Comparison of ENCODE assay signal across 15 cellular contexts in genomic region chr19:6945733-6946132, GRCh38. TPM values are rescaled to one million over a fixed set of nuclear protein-coding genes. Genes with fewer than 3 reads are reported as not detected.
DNase-seq lines count a peak whose midpoint lies in the region; ATAC-seq lines count a peak whose summit lies in the region.
"Had no signal": no experiment of that assay in that cellular context is flagged by ENCODE, and none has a peak within 500 bp of the region (broad histone marks: within the 10 kb centered on the region; RNA-seq: fewer than 3 reads in every experiment).

No MANE protein-coding gene starts in this region.

- H3K4me1 ChIP-seq in mesendoderm (ENCODE audit: control insufficient read depth, low read depth, low read length): no peaks in the 10 kb centered on the region

- H3K79me2 ChIP-seq in mesendoderm (ENCODE audit: control insufficient read depth, insufficient read depth, low read length): no peaks in the 10 kb centered on the region

- peak overlapping the region; percentile 22 for H3K27ac Mint-ChIP-seq in activated CD4-positive, alpha-beta T cell treated with anti-CD3 and anti-CD28 coated beads, Interleukin-2, amount 10 ng/mL, durations not matched to agents 24 days and 14 days
- H3K27ac Mint-ChIP-seq in activated naive CD8-positive, alpha-beta T cell treated with anti-CD3 and anti-CD28 coated beads for 36 hours: peak overlapping the region; percentile 32
- H3K27ac Mint-ChIP-seq in activated naive CD8-positive, alpha-beta T cell treated with anti-CD3 and anti-CD28 coated beads, Interleukin-2, amount 50 U/mL, for 24 hours: no peak overlapping the region
- H3K27ac Mint-ChIP-seq in activated T-helper 1 cell treated with anti-CD3 and anti-CD28 coated beads, Interleukin-12 subunit alpha, Interleukin-12 subunit beta, Interleukin-2, Interleukin-4 antibody, amounts not matched to agents 30 ng/mL and 10 ng/mL and 1 ng/mL, durations not matched to agents 14 hours and 24 hours and 36 hours: peak overlapping the region; percentile 25
- H3K27ac Mint-ChIP-seq: H9 had no signal

- peaks cover 3% of the 10 kb centered on the region for H3K9me3 Mint-ChIP-seq in activated CD4-positive, alpha-beta T cell treated with anti-CD3 and anti-CD28 coated beads, Interleukin-2, amount 10 ng/mL, durations not matched to agents 24 days and 14 days
- H3K9me3 Mint-ChIP-seq in activated naive CD8-positive, alpha-beta T cell treated with anti-CD3 and anti-CD28 coated beads for 36 hours: peaks cover 2% of the 10 kb centered on the region
- no peaks in the 10 kb centered on the region for H3K9me3 Mint-ChIP-seq in activated naive CD8-positive, alpha-beta T cell treated with anti-CD3 and anti-CD28 coated beads, Interleukin-2, amount 50 U/mL, for 24 hours
- no peaks in the 10 kb centered on the region for H3K9me3 Mint-ChIP-seq in activated T-helper 1 cell treated with anti-CD3 and anti-CD28 coated beads, Interleukin-12 subunit alpha, Interleukin-12 subunit beta, Interleukin-2, Interleukin-4 antibody, amounts not matched to agents 30 ng/mL and 10 ng/mL and 1 ng/mL, durations not matched to agents 14 hours and 24 hours and 36 hours
- H3K9me3 Mint-ChIP-seq: CD4-positive, alpha-beta memory T cell had no signal

- H3K4me2 ChIP-seq in mesendoderm (ENCODE audit: low read length): no peak overlapping the region
- H3K4me2 ChIP-seq: BLaER1 treated with 17β-estradiol and CSF1 and Interleukin-3, amounts not matched to agents 10 nM and 100 nM had no signal

- H3K27me3 Mint-ChIP-seq in activated CD4-positive, alpha-beta T cell treated with anti-CD3 and anti-CD28 coated beads, Interleukin-2, amount 10 ng/mL, durations not matched to agents 24 days and 14 days: no peaks in the 10 kb centered on the region
- no peaks in the 10 kb centered on the region for H3K27me3 Mint-ChIP-seq in activated naive CD8-positive, alpha-beta T cell treated with anti-CD3 and anti-CD28 coated beads for 36 hours
- no peaks in the 10 kb centered on the region for H3K27me3 Mint-ChIP-seq in activated naive CD8-positive, alpha-beta T cell treated with anti-CD3 and anti-CD28 coated beads, Interleukin-2, amount 50 U/mL, for 24 hours
- no peaks in the 10 kb centered on the region for H3K27me3 Mint-ChIP-seq in activated T-helper 1 cell treated with anti-CD3 and anti-CD28 coated beads, Interleukin-12 subunit alpha, Interleukin-12 subunit beta, Interleukin-2, Interleukin-4 antibody, amounts not matched to agents 30 ng/mL and 10 ng/mL and 1 ng/mL, durations not matched to agents 14 hours and 24 hours and 36 hours (ENCODE audit: insufficient read depth)
- H3K27me3 Mint-ChIP-seq: CD4-positive, alpha-beta memory T cell had no signal

- H2BK5ac ChIP-seq in mesendoderm (ENCODE audit: low read length): no peak overlapping the region

- DNase-seq in activated CD4-positive, alpha-beta T cell treated with anti-CD3 and anti-CD28 coated beads, Interleukin-2, amount 10 ng/mL, durations not matched to agents 24 days and 14 days: no peak
- no peak for DNase-seq in activated CD4-positive, alpha-beta T cell treated with anti-CD3 and anti-CD28 coated beads, Interleukin-2, amount 50 U/mL, for 48 hours
- no peak for DNase-seq in activated naive CD8-positive, alpha-beta T cell treated with anti-CD3 and anti-CD28 coated beads for 36 hours
- no peak for DNase-seq in activated naive CD8-positive, alpha-beta T cell treated with anti-CD3 and anti-CD28 coated beads, Interleukin-2, amount 50 U/mL, for 24 hours
- DNase-seq in activated T-helper 1 cell treated with anti-CD3 and anti-CD28 coated beads, Interleukin-12 subunit alpha, Interleukin-12 subunit beta, Interleukin-2, Interleukin-4 antibody, amounts not matched to agents 30 ng/mL and 10 ng/mL and 1 ng/mL, durations not matched to agents 14 hours and 24 hours and 36 hours (ENCODE audit: low spot score): no peak
- DNase-seq in NCI-H82 (lab: John Stamatoyannopoulos, UW) (no peak), mesendoderm (no peak)
- DNase-seq: ACHN; CD4-positive, alpha-beta memory T cell; DMS79; GOT3; H9 had no signal

- H2BK15ac ChIP-seq in mesendoderm (replicated peaks; ENCODE audit: low read depth): no peak overlapping the region

- H3K4ac ChIP-seq in mesendoderm (ENCODE audit: low read depth, low read length): no peak overlapping the region

- H3K56ac ChIP-seq in mesendoderm (ENCODE audit: low read length): no peak overlapping the region

- H3K4me1 Mint-ChIP-seq in activated CD4-positive, alpha-beta T cell treated with anti-CD3 and anti-CD28 coated beads, Interleukin-2, amount 10 ng/mL, durations not matched to agents 24 days and 14 days: peaks cover 13% of the 10 kb centered on the region
- H3K4me1 Mint-ChIP-seq in activated naive CD8-positive, alpha-beta T cell treated with anti-CD3 and anti-CD28 coated beads for 36 hours: peaks cover 17% of the 10 kb centered on the region
- peaks cover 14% of the 10 kb centered on the region for H3K4me1 Mint-ChIP-seq in activated naive CD8-positive, alpha-beta T cell treated with anti-CD3 and anti-CD28 coated beads, Interleukin-2, amount 50 U/mL, for 24 hours
- H3K4me1 Mint-ChIP-seq in activated T-helper 1 cell treated with anti-CD3 and anti-CD28 coated beads, Interleukin-12 subunit alpha, Interleukin-12 subunit beta, Interleukin-2, Interleukin-4 antibody, amounts not matched to agents 30 ng/mL and 10 ng/mL and 1 ng/mL, durations not matched to agents 14 hours and 24 hours and 36 hours (ENCODE audit: low read depth): peaks cover 22% of the 10 kb centered on the region
- H3K4me1 Mint-ChIP-seq: H9 had no signal

- no peak overlapping the region for H3K9ac ChIP-seq in mesendoderm (ENCODE audit: low read length)
- H3K9ac ChIP-seq: BLaER1 treated with 17β-estradiol and CSF1 and Interleukin-3, amounts not matched to agents 10 nM and 100 nM had no signal

- H3K36me3 ChIP-seq in mesendoderm (ENCODE audit: control insufficient read depth, insufficient read depth, low read length): no peaks in the 10 kb centered on the region

- intact Hi-C loops in activated CD4-positive, alpha-beta T cell treated with anti-CD3 and anti-CD28 coated beads, Interleukin-2, amount 10 ng/mL, durations not matched to agents 24 days and 14 days (cut with micrococcal nuclease): loop anchor here (10.0 kb wide), 1 partner anchor 59 kb away; no protein-coding TSS in a partner anchor
- intact Hi-C loops in activated T-helper 1 cell treated with anti-CD3 and anti-CD28 coated beads, Interleukin-12 subunit alpha, Interleukin-12 subunit beta, Interleukin-2, Interleukin-4 antibody, amounts not matched to agents 30 ng/mL and 10 ng/mL and 1 ng/mL, durations not matched to agents 14 hours and 24 hours and 36 hours (cut with micrococcal nuclease): no loop called here

- no peak overlapping the region for H4K5ac ChIP-seq in mesendoderm (ENCODE audit: low read length)

- H3K18ac ChIP-seq in mesendoderm (ENCODE audit: low read length): no peak overlapping the region

- no peak overlapping the region for H4K8ac ChIP-seq in mesendoderm (ENCODE audit: low read depth, low read length)

- H3K79me1 ChIP-seq in mesendoderm (ENCODE audit: low read length): no peaks in the 10 kb centered on the region

- WGBS in mesendoderm (ENCODE audit: extremely low coverage, insufficient coverage, low lambda C conversion rate): no CpG with 5 or more reads among the region's 3 CpGs

- no peak overlapping the region for H3K4me3 ChIP-seq in mesendoderm (ENCODE audit: low read length)
- H3K4me3 ChIP-seq: BLaER1 treated with 17β-estradiol and CSF1 and Interleukin-3, amounts not matched to agents 10 nM and 100 nM had no signal

- no peak overlapping the region for H2BK120ac ChIP-seq in mesendoderm (ENCODE audit: low read depth, low read length)

- no peak overlapping the region for H3K4me3 Mint-ChIP-seq in activated CD4-positive, alpha-beta T cell treated with anti-CD3 and anti-CD28 coated beads, Interleukin-2, amount 10 ng/mL, durations not matched to agents 24 days and 14 days
- H3K4me3 Mint-ChIP-seq in activated naive CD8-positive, alpha-beta T cell treated with anti-CD3 and anti-CD28 coated beads for 36 hours: no peak overlapping the region
- H3K4me3 Mint-ChIP-seq in activated naive CD8-positive, alpha-beta T cell treated with anti-CD3 and anti-CD28 coated beads, Interleukin-2, amount 50 U/mL, for 24 hours: no peak overlapping the region
- H3K4me3 Mint-ChIP-seq in activated T-helper 1 cell treated with anti-CD3 and anti-CD28 coated beads, Interleukin-12 subunit alpha, Interleukin-12 subunit beta, Interleukin-2, Interleukin-4 antibody, amounts not matched to agents 30 ng/mL and 10 ng/mL and 1 ng/mL, durations not matched to agents 14 hours and 24 hours and 36 hours: no peak overlapping the region
- H3K4me3 Mint-ChIP-seq: H9 had no signal

- peaks cover 6% of the 10 kb centered on the region for H3K36me3 Mint-ChIP-seq in activated CD4-positive, alpha-beta T cell treated with anti-CD3 and anti-CD28 coated beads, Interleukin-2, amount 10 ng/mL, durations not matched to agents 24 days and 14 days (ENCODE audit: low read depth)
- no peaks in the 10 kb centered on the region for H3K36me3 Mint-ChIP-seq in activated naive CD8-positive, alpha-beta T cell treated with anti-CD3 and anti-CD28 coated beads for 36 hours
- H3K36me3 Mint-ChIP-seq in activated naive CD8-positive, alpha-beta T cell treated with anti-CD3 and anti-CD28 coated beads, Interleukin-2, amount 50 U/mL, for 24 hours (ENCODE audit: low read depth): no peaks in the 10 kb centered on the region
- H3K36me3 Mint-ChIP-seq in activated T-helper 1 cell treated with anti-CD3 and anti-CD28 coated beads, Interleukin-12 subunit alpha, Interleukin-12 subunit beta, Interleukin-2, Interleukin-4 antibody, amounts not matched to agents 30 ng/mL and 10 ng/mL and 1 ng/mL, durations not matched to agents 14 hours and 24 hours and 36 hours (ENCODE audit: low read depth): peaks cover 7% of the 10 kb centered on the region
- H3K36me3 Mint-ChIP-seq: CD4-positive, alpha-beta memory T cell had no signal

- H3K23ac ChIP-seq in mesendoderm (ENCODE audit: low read length): no peak overlapping the region

- no peaks in the 10 kb centered on the region for H3K27me3 ChIP-seq in mesendoderm (ENCODE audit: insufficient read depth, low read length, poor library complexity)
- H3K27me3 ChIP-seq: BLaER1 treated with 17β-estradiol and CSF1 and Interleukin-3, amounts not matched to agents 10 nM and 100 nM had no signal

- no peak for ATAC-seq in activated naive CD8-positive, alpha-beta T cell treated with anti-CD3 and anti-CD28 coated beads, Interleukin-2, amount 50 U/mL, for 24 hours

- H3K27ac ChIP-seq in mesendoderm (ENCODE audit: low read depth, low read length): no peak overlapping the region
- H3K27ac ChIP-seq: BLaER1 treated with 17β-estradiol and CSF1 and Interleukin-3, amounts not matched to agents 10 nM and 100 nM had no signal

- no peak overlapping the region for H2AK5ac ChIP-seq in mesendoderm (ENCODE audit: low read length)

RNA-seq across cellular contexts. Expression of gene ADGRE1, which starts 58.4 kb away (rescaled TPM):
- 3.8 and 4.3 TPM in 2 replicates for total RNA-seq in activated CD4-positive, alpha-beta T cell treated with anti-CD3 and anti-CD28 coated beads, Interleukin-2, amount 10 ng/mL, durations not matched to agents 24 days and 14 days
- total RNA-seq in activated naive CD8-positive, alpha-beta T cell treated with anti-CD3 and anti-CD28 coated beads for 36 hours: 1 to 10 TPM in 1 of 2 experiments, under 1 TPM in 1; 0.88 to 1.3 TPM
- total RNA-seq in activated T-helper 1 cell treated with anti-CD3 and anti-CD28 coated beads, Interleukin-12 subunit alpha, Interleukin-12 subunit beta, Interleukin-2, Interleukin-4 antibody, amounts not matched to agents 30 ng/mL and 10 ng/mL and 1 ng/mL, durations not matched to agents 14 hours and 24 hours and 36 hours: 4.6 and 5.5 TPM in 2 replicates
- polyA plus RNA-seq in mesendoderm (2013, experiment 1 of 2): not detected
- not detected for polyA plus RNA-seq in mesendoderm (2013, experiment 2 of 2)
- total RNA-seq: G401, H9, HT-29 had no signal
